ENCODE assay signal across 8 cellular contexts in the genomic region with DNA sequence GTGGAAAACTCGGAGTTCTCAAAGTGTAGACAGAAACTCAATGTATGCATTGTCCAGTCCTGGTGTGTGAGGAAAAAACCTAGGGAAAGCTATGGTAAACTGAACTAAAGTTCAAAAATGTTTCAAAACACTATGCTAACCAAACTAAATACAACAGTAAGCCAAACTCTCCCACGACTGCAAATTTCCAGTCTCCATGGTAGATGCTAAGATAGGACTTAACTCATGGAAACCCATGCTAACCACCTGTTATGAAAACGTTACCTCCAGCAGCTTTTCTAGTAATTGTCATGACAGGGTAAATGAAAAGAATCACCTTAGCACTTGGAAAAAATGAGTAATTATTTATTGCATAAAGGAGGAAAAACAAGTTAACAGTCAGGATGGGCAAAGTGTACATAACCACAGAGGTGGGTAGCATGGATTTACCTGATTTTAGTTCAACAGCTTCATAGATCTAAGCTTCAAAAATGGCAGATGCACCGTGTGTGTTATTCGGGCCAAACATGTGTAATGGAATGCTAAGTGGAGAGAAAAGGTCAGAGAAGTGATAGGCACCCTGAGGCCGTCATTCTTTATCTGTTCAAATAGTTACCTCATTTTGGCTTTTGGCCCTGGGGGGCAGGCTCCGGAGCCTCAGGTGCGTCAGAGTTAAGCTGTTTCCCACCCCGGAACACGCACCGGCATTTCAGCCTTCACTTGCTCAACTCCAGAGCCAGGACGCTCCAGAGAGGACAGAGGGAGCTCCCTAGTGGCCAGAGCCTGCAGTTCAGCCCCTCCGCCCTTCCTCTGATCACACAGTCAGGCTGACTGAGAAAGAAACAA.
DNase-seq lines count a peak whose midpoint lies in the region; TF ChIP-seq lines count a peak whose summit lies in the region.

No MANE protein-coding gene starts in this region.

- H2BK120ac ChIP-seq in H9 (ENCODE audit: low read depth, low read length, poor library complexity, severe bottlenecking) = no peak overlapping the region
- H2BK120ac ChIP-seq in trophoblast cell (ENCODE audit: insufficient read depth, low read length, poor library complexity) = no peak overlapping the region

- H3K4me1 ChIP-seq in H9 (ENCODE audit: insufficient read depth, low read length) (no peaks in the 10 kb centered on the region), trophoblast cell (ENCODE audit: control insufficient read depth in 1 of 2, insufficient read depth in 2 of 2, low read length in 2 of 2) (no peaks in the 10 kb centered on the region), transverse colon (peaks cover 0 to 8% (median 2%) of the 10 kb centered on the region in 4 donors)

- H2BK5ac ChIP-seq in H9 (ENCODE audit: insufficient read length, low read length) (no peak overlapping the region), trophoblast cell (ENCODE audit: low read depth, low read length, poor library complexity) (no peak overlapping the region)

- DNase-seq in GF-D8 (lab: John Stamatoyannopoulos, UW) (peak; percentile 44), H9 (peak; percentile 94), LoVo (ENCODE audit: low spot score) (peak; percentile 81), SK-N-DZ (ENCODE audit: low spot score) (peak; percentile 70), glomerular visceral epithelial cell (ENCODE audit: extremely low spot score) (peak; percentile 89), trophoblast cell (peak; percentile 92 to 93), transverse colon (peak; percentile 84)
- peak; percentile 97 for DNase-seq in activated naive CD4-positive, alpha-beta T cell treated with anti-CD3 and anti-CD28 coated beads for 36 hours

- no peak overlapping the region for H2BK15ac ChIP-seq in H9 (ENCODE audit: low read depth, low read length)

- no peak overlapping the region for H3K14ac ChIP-seq in H9 (ENCODE audit: insufficient read depth, low read length)
- H3K14ac ChIP-seq in trophoblast cell (ENCODE audit: low read length) = no peak overlapping the region

- H3K23me2 ChIP-seq in H9 (ENCODE audit: insufficient read length, low read depth, low read length, poor library complexity, severe bottlenecking) = no peaks in the 10 kb centered on the region

- H2AK5ac ChIP-seq in H9 (ENCODE audit: insufficient read length, low read length) = no peak overlapping the region
- no peak overlapping the region for H2AK5ac ChIP-seq in trophoblast cell (ENCODE audit: low read length)

- H3K79me1 ChIP-seq in H9 (ENCODE audit: insufficient read depth, low read depth, low read length, poor library complexity, severe bottlenecking) (no peaks in the 10 kb centered on the region), trophoblast cell (ENCODE audit: low read length) (no peaks in the 10 kb centered on the region)

- no peak overlapping the region for H3T11ph ChIP-seq in H9 (ENCODE audit: low read length)

- no peak overlapping the region for H3K4me3 ChIP-seq in trophoblast cell (ENCODE audit: low read depth, low read length)
- peak overlapping the region in 2 of 4 donors; percentile 11 to 32 for H3K4me3 ChIP-seq in transverse colon

- no peaks in the 10 kb centered on the region for H3K36me3 Mint-ChIP-seq in H9 (ENCODE audit: insufficient read depth in 1 of 3, low read depth in 3 of 3)
- H3K36me3 Mint-ChIP-seq in activated naive CD4-positive, alpha-beta T cell treated with anti-CD3 and anti-CD28 coated beads for 36 hours (ENCODE audit: low read depth) = no peaks in the 10 kb centered on the region

- H3K9me3 ChIP-seq in H9 (ENCODE audit: control insufficient read depth, low read depth, low read length) (no peaks in the 10 kb centered on the region), trophoblast cell (ENCODE audit: insufficient read depth, low read depth, low read length) (no peaks in the 10 kb centered on the region), transverse colon (no peaks in the 10 kb centered on the region)

- peak overlapping the region; percentile 17 for H3K4me2 ChIP-seq in H9 (ENCODE audit: insufficient read depth, insufficient read length, low read length)
- peak overlapping the region; percentile 75 for H3K4me2 ChIP-seq in trophoblast cell (ENCODE audit: low read length)

- H4K12ac ChIP-seq in trophoblast cell (ENCODE audit: low read depth, low read length) = no peak overlapping the region

- no peaks in the 10 kb centered on the region for H3K9me3 Mint-ChIP-seq in H9
- H3K9me3 Mint-ChIP-seq in activated naive CD4-positive, alpha-beta T cell treated with anti-CD3 and anti-CD28 coated beads for 36 hours = no peaks in the 10 kb centered on the region

- H4K91ac ChIP-seq in H9 (ENCODE audit: insufficient read length, low read depth, low read length) = no peak overlapping the region
- H4K91ac ChIP-seq in trophoblast cell (ENCODE audit: low read depth, low read length) = no peak overlapping the region

- no peak overlapping the region for H3K27ac Mint-ChIP-seq in H9
- H3K27ac Mint-ChIP-seq in activated naive CD4-positive, alpha-beta T cell treated with anti-CD3 and anti-CD28 coated beads for 36 hours = peak overlapping the region; percentile 70

- H3K27me3 ChIP-seq in H9 (ENCODE audit: insufficient read depth, low read length) (no peaks in the 10 kb centered on the region), trophoblast cell (ENCODE audit: insufficient read depth, low read length) (no peaks in the 10 kb centered on the region), transverse colon (no peaks in the 10 kb centered on the region)

- H3K23ac ChIP-seq in H9 (ENCODE audit: insufficient read length, low read depth, low read length) (no peak overlapping the region), trophoblast cell (ENCODE audit: low read length) (no peak overlapping the region)

- H2BK12ac ChIP-seq in H9 (ENCODE audit: insufficient read length, low read depth, low read length) (no peak overlapping the region), trophoblast cell (ENCODE audit: low read length) (no peak overlapping the region)

- H4K5ac ChIP-seq in H9 (ENCODE audit: insufficient read length, low read depth, low read length) = no peak overlapping the region

- H3K27ac ChIP-seq in H9 (ENCODE audit: insufficient read length, low read depth, low read length) (no peak overlapping the region), trophoblast cell (ENCODE audit: low read depth, low read length) (no peak overlapping the region), transverse colon (no peak overlapping the region)

- H3K18ac ChIP-seq in H9 (ENCODE audit: insufficient read length, low read depth, low read length) = no peak overlapping the region
- H3K18ac ChIP-seq in trophoblast cell (ENCODE audit: low read length) = no peak overlapping the region

- in situ Hi-C loops in transverse colon (cut with MboI; ENCODE audit: low pct_ligation_motif_present in 1 of 4, low pct_unique_long_range_greater_than_20kb in 1 of 4, low sequenced_read_pairs in 3 of 4) = loop anchor here (25.0 kb wide), 2 partner anchors 522 to 572 kb away; no protein-coding TSS in a partner anchor

- TF ChIP-seq EP300 in transverse colon (IDR thresholded peaks at IDR 0.05; ENCODE audit: low read depth) = no peak

- H2AFZ ChIP-seq in H9 (ENCODE audit: low read length) (no peak overlapping the region), trophoblast cell (ENCODE audit: insufficient read depth, low read length, poor library complexity) (peak overlapping the region; percentile 40)

- TF ChIP-seq POLR2A in transverse colon (IDR thresholded peaks at IDR 0.05) = no peak

- intact Hi-C loops in activated naive CD4-positive, alpha-beta T cell treated with anti-CD3 and anti-CD28 coated beads for 36 hours (cut with micrococcal nuclease) = loop anchor here (1.0 to 2.0 kb wide), 9 partner anchors 15 to 664 kb away; partner anchors contain the start of genes ACVR2A and ORC4
- intact Hi-C loops in transverse colon (cut with DNase I; ENCODE audit: low total_unique reads) = loop anchor here (5.0 kb wide), 1 partner anchor 572 kb away; no protein-coding TSS in a partner anchor

- H3K56ac ChIP-seq in H9 (ENCODE audit: insufficient read length, low read depth, low read length) = no peak overlapping the region

- H3K4me3 Mint-ChIP-seq in H9 = no peak overlapping the region; a peak in 2 of 5 replicates
- peak overlapping the region; percentile 60 for H3K4me3 Mint-ChIP-seq in activated naive CD4-positive, alpha-beta T cell treated with anti-CD3 and anti-CD28 coated beads for 36 hours

- no CpG with 5 or more reads among the region's 13 CpGs for WGBS in H9 (ENCODE audit: extremely low coverage, insufficient read length, low lambda C conversion rate)
- WGBS in trophoblast cell (ENCODE audit: extremely low coverage, insufficient coverage, insufficient read length) = no CpG with 5 or more reads among the region's 13 CpGs
- 27 to 28% methylated on average over 9 to 12 of the region's 13 CpGs for WGBS in transverse colon (ENCODE audit: low coverage in 1 of 2), 2 donors

- CTCF ChIA-PET in activated naive CD4-positive, alpha-beta T cell treated with anti-CD3 and anti-CD28 coated beads for 36 hours (lab: Charles Lee) = interaction anchor here (0.5 to 2.9 kb wide), 49 partner anchors 10 to 1463 kb away, joined by 3 to 25 read pairs (median 4); partner anchors contain the start of genes MBD5 and ORC4

- H2BK20ac ChIP-seq in H9 (ENCODE audit: low read depth, low read length, poor library complexity, severe bottlenecking) = no peak overlapping the region

- H3K4me1 Mint-ChIP-seq in H9 = peaks cover 11 to 14% of the 10 kb centered on the region in 2 experiments
- peaks cover 26% of the 10 kb centered on the region for H3K4me1 Mint-ChIP-seq in activated naive CD4-positive, alpha-beta T cell treated with anti-CD3 and anti-CD28 coated beads for 36 hours (ENCODE audit: low read depth)

- H3K27me3 Mint-ChIP-seq in H9 (ENCODE audit: low read depth) = no peaks in the 10 kb centered on the region
- H3K27me3 Mint-ChIP-seq in activated naive CD4-positive, alpha-beta T cell treated with anti-CD3 and anti-CD28 coated beads for 36 hours (ENCODE audit: low read depth) = no peaks in the 10 kb centered on the region

- H3K36me3 ChIP-seq in trophoblast cell (ENCODE audit: control insufficient read depth in 1 of 2, insufficient read depth in 2 of 2, low read length in 2 of 2) (no peaks in the 10 kb centered on the region), transverse colon (peaks cover 0 to 5% (median 0%) of the 10 kb centered on the region in 4 donors)

- H3K9ac ChIP-seq in H9 (ENCODE audit: extremely low read depth, insufficient read length, low read length) = no peak overlapping the region
- H3K9ac ChIP-seq in trophoblast cell (ENCODE audit: low read length) = no peak overlapping the region

- TF ChIP-seq CTCF in H9 (conservative IDR thresholded peaks at IDR 0.05) (peak; percentile 94), transverse colon (IDR thresholded peaks at IDR 0.05) (peak; percentile 73 to 88 (median 83))

- no peaks in the 10 kb centered on the region for H4K20me1 ChIP-seq in H9 (ENCODE audit: control insufficient read depth, insufficient read depth, insufficient read length)

- no peak overlapping the region for H3K4ac ChIP-seq in H9 (ENCODE audit: low read depth, low read length)
- H3K4ac ChIP-seq in trophoblast cell (ENCODE audit: low read depth, low read length) = no peak overlapping the region

- no peak overlapping the region for H4K8ac ChIP-seq in H9 (replicated peaks; ENCODE audit: insufficient read length, low read depth, low read length)
- no peak overlapping the region for H4K8ac ChIP-seq in trophoblast cell (ENCODE audit: low read depth, low read length)

- H3K79me2 ChIP-seq in H9 (ENCODE audit: insufficient read depth, low read length) (no peaks in the 10 kb centered on the region), trophoblast cell (ENCODE audit: control insufficient read depth, insufficient read depth, low read length, poor library complexity) (no peaks in the 10 kb centered on the region)

Comparison
In these comparisons a context has a peak if more than half of its experiments do, and no peak if none do; other contexts are left out.
1. DNase-seq: peak in every context shown above with its lines; median percentile 97 in activated naive CD4-positive, alpha-beta T cell treated with anti-CD3 and anti-CD28 coated beads for 36 hours; 94 in H9; 92 in trophoblast cell; 89 in glomerular visceral epithelial cell; 84 in transverse colon; 81 in LoVo; 70 in SK-N-DZ; 44 in GF-D8.